1 cellular context compared by ENCODE assay signal in the genomic region with DNA sequence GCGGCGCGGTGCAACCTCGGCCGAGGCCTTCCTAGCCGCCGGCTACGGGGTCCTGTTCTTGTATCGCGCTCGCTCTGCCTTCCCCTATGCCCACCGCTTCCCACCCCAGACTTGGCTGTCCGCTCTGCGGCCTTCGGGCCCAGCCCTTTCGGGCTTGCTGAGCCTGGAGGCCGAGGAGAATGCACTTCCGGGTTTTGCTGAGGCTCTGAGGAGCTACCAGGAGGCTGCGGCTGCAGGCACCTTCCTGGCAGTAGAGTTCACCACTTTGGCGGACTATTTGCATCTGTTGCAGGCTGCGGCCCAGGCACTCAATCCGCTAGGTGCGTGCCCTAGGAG.
TF ChIP-seq lines count a peak whose summit lies in the region.

No MANE protein-coding gene starts in this region.

TF ChIP-seq in HepG2, 621 proteins besides CTCF, POLR2A, EP300 and RAD21 (continued from another document and continues in another):
- TF ChIP-seq, protein P1, sequence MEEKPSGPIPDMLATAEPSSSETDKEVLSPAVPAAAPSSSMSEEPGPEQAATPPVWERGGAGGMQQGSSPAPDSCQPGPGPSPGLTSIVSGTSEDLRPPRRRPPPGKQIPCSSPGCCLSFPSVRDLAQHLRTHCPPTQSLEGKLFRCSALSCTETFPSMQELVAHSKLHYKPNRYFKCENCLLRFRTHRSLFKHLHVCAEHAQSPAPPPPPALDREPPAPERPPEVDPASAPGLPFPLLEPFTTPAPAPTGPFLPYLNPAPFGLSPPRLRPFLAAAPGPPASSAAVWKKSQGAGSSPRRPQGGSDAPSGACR (CRISPR knock-in tag; IDR thresholded peaks at IDR 0.05): no peak
- TF ChIP-seq TCF7L2 (IDR thresholded peaks at IDR 0.05; ENCODE audit: low read depth, low read length) (no peak), ZMAT3 (CRISPR knock-in tag; conservative IDR thresholded peaks at IDR 0.05) (peak; percentile 17; the same call in 1 of the 2 replicates), DMAP1 (CRISPR knock-in tag; IDR thresholded peaks at IDR 0.05) (0 out of 2 replicates have a peak, but pooled peaks have one; percentile 7), ZBTB40 (IDR thresholded peaks at IDR 0.05) (no peak), ZBTB40 (CRISPR knock-in tag; IDR thresholded peaks at IDR 0.05) (no peak), ZNF563 (CRISPR knock-in tag; IDR thresholded peaks at IDR 0.05) (peak; percentile 19; the same call in 1 of the 2 replicates), MED8 (CRISPR knock-in tag; IDR thresholded peaks at IDR 0.05; ENCODE audit: insufficient replicate concordance) (peak; percentile 15), MEIS2 (CRISPR knock-in tag; IDR thresholded peaks at IDR 0.05) (0 out of 2 replicates have a peak, but pooled peaks have one; percentile 3), MYNN (CRISPR knock-in tag; IDR thresholded peaks at IDR 0.05; ENCODE audit: low read depth) (peak; percentile 18; the same call in 1 of the 2 replicates), ZNF20 (CRISPR knock-in tag; IDR thresholded peaks at IDR 0.05) (peak; percentile 88), ZNF430 (CRISPR knock-in tag; IDR thresholded peaks at IDR 0.05) (peak; percentile 80), KMT2B (CRISPR knock-in tag; IDR thresholded peaks at IDR 0.05) (no peak), ZNF225 (CRISPR knock-in tag; IDR thresholded peaks at IDR 0.05) (no peak), GLMP (CRISPR knock-in tag; IDR thresholded peaks at IDR 0.05; ENCODE audit: borderline replicate concordance) (no peak), ASH2L (IDR thresholded peaks at IDR 0.05; ENCODE audit: insufficient read length, low read depth, low read length) (peak; percentile 5), MED1 (CRISPR knock-in tag; IDR thresholded peaks at IDR 0.05) (peak; percentile 11; the same call in 1 of the 2 replicates), ZNF781 (CRISPR knock-in tag; IDR thresholded peaks at IDR 0.05; ENCODE audit: borderline replicate concordance, not compliant biosample characterization) (peak; percentile 76), REXO4 (CRISPR knock-in tag; IDR thresholded peaks at IDR 0.05; ENCODE audit: borderline replicate concordance) (no peak), U2AF1 (optimal IDR thresholded peaks at IDR 0.05; ENCODE audit: low read depth, low read length) (no peak), DR1 (CRISPR knock-in tag; IDR thresholded peaks at IDR 0.05) (peak; percentile 7; the same call in 1 of the 2 replicates), ZNF598 (CRISPR knock-in tag; IDR thresholded peaks at IDR 0.05; ENCODE audit: borderline replicate concordance) (0 out of 2 replicates have a peak, but pooled peaks have one; percentile 15), RFX5 (IDR thresholded peaks at IDR 0.05; ENCODE audit: low read depth, low read length) (no peak), ZNF274 (CRISPR knock-in tag; IDR thresholded peaks at IDR 0.05) (no peak), TFDP2 (CRISPR knock-in tag; IDR thresholded peaks at IDR 0.05) (0 out of 2 replicates have a peak, but pooled peaks have one; percentile 36), IKZF5 (CRISPR knock-in tag; IDR thresholded peaks at IDR 0.05) (no peak; the same call in 1 of the 2 replicates), ZC3H4 (CRISPR knock-in tag; IDR thresholded peaks at IDR 0.05; ENCODE audit: borderline replicate concordance) (0 out of 2 replicates have a peak, but pooled peaks have one; percentile 24), ZNF17 (CRISPR knock-in tag; IDR thresholded peaks at IDR 0.05) (no peak), ZNF446 (CRISPR knock-in tag; IDR thresholded peaks at IDR 0.05) (no peak), ZNF121 (CRISPR knock-in tag; IDR thresholded peaks at IDR 0.05) (no peak), NONO (IDR thresholded peaks at IDR 0.05) (no peak), NONO (CRISPR knock-in tag; conservative IDR thresholded peaks at IDR 0.05) (no peak), ZNF570 (CRISPR knock-in tag; IDR thresholded peaks at IDR 0.05; ENCODE audit: borderline replicate concordance) (0 out of 2 replicates have a peak, but pooled peaks have one; percentile 21), ZBTB21 (CRISPR knock-in tag; IDR thresholded peaks at IDR 0.05) (no peak), ZNF136 (CRISPR knock-in tag; IDR thresholded peaks at IDR 0.05; ENCODE audit: low read depth) (no peak)
- TF ChIP-seq, protein P2, sequence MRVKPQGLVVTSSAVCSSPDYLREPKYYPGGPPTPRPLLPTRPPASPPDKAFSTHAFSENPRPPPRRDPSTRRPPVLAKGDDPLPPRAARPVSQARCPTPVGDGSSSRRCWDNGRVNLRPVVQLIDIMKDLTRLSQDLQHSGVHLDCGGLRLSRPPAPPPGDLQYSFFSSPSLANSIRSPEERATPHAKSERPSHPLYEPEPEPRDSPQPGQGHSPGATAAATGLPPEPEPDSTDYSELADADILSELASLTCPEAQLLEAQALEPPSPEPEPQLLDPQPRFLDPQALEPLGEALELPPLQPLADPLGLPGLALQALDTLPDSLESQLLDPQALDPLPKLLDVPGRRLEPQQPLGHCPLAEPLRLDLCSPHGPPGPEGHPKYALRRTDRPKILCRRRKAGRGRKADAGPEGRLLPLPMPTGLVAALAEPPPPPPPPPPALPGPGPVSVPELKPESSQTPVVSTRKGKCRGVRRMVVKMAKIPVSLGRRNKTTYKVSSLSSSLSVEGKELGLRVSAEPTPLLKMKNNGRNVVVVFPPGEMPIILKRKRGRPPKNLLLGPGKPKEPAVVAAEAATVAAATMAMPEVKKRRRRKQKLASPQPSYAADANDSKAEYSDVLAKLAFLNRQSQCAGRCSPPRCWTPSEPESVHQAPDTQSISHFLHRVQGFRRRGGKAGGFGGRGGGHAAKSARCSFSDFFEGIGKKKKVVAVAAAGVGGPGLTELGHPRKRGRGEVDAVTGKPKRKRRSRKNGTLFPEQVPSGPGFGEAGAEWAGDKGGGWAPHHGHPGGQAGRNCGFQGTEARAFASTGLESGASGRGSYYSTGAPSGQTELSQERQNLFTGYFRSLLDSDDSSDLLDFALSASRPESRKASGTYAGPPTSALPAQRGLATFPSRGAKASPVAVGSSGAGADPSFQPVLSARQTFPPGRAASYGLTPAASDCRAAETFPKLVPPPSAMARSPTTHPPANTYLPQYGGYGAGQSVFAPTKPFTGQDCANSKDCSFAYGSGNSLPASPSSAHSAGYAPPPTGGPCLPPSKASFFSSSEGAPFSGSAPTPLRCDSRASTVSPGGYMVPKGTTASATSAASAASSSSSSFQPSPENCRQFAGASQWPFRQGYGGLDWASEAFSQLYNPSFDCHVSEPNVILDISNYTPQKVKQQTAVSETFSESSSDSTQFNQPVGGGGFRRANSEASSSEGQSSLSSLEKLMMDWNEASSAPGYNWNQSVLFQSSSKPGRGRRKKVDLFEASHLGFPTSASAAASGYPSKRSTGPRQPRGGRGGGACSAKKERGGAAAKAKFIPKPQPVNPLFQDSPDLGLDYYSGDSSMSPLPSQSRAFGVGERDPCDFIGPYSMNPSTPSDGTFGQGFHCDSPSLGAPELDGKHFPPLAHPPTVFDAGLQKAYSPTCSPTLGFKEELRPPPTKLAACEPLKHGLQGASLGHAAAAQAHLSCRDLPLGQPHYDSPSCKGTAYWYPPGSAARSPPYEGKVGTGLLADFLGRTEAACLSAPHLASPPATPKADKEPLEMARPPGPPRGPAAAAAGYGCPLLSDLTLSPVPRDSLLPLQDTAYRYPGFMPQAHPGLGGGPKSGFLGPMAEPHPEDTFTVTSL (CRISPR knock-in tag; IDR thresholded peaks at IDR 0.05; ENCODE audit: borderline replicate concordance): 0 out of 2 replicates have a peak, but pooled peaks have one; percentile 6
- TF ChIP-seq, protein P3, sequence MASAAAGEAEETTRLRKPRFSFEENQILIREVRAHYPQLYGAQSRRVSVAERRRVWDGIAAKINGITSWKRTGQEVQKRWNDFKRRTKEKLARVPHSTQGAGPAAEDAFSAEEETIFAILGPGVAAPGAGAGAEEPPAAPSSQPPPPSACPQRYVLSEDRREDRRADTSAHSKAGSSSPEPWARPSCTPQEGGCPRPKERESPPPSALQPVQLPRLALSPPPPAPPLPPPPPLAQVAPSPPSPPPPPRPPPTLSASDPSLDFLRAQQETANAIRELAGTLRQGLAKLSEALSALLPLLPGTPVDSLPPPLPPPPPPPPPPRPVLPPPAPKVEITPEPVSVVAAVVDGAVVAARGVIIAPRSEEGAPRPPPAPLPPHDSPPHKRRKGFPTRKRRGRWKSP (CRISPR knock-in tag; IDR thresholded peaks at IDR 0.05): peak; percentile 14; the same call in 1 of the 2 replicates
- TF ChIP-seq, protein P4, sequence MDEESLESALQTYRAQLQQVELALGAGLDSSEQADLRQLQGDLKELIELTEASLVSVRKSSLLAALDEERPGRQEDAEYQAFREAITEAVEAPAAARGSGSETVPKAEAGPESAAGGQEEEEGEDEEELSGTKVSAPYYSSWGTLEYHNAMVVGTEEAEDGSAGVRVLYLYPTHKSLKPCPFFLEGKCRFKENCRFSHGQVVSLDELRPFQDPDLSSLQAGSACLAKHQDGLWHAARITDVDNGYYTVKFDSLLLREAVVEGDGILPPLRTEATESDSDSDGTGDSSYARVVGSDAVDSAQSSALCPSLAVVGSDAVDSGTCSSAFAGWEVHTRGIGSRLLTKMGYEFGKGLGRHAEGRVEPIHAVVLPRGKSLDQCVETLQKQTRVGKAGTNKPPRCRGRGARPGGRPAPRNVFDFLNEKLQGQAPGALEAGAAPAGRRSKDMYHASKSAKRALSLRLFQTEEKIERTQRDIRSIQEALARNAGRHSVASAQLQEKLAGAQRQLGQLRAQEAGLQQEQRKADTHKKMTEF (CRISPR knock-in tag; IDR thresholded peaks at IDR 0.05): peak; percentile 82
